In the genomic region with DNA sequence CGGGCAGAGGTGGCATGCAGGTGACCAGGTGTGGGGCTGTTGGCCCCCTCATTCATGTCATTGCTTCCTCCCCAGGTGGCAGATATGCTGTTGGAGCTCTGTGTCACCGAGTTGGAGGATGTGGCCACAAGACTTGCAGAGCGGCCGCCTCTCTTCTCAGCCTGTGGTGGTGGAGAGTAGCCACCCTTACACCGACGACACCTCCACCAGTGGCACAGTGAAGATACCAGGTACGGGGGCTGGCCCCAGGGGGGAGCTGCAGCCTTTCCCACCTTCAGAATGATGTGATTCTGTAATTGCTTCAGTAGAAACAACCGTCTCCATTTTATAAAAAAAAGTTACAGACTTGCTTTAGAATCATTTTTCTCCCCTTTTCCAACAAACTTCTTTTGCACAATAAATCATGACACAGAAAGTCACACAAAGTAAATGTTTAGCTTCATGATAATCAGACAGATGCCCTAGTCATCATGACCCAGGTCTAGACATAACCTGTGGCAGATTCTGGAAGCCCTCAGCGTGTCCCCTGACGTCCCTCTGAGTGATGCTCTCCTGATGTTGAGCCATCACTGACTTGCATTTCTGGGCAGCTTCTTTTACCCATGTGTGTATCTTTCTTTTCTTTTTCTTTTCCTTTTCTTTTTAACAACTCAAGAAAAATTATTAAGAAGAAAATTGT, we compare ENCODE assay signal across 26 cellular contexts.
DNase-seq lines count a peak whose midpoint lies in the region; ATAC-seq and TF ChIP-seq lines count a peak whose summit lies in the region.
"Had no signal": no experiment of that assay in that cellular context is flagged by ENCODE, and none has a peak within 500 bp of the region (broad histone marks: within the 10 kb centered on the region; RNA-seq: fewer than 3 reads in every experiment).

No MANE protein-coding gene starts in this region.

- peak overlapping the region; percentile 18 for H3K27ac Mint-ChIP-seq in activated T-cell treated with anti-CD3 and anti-CD28 coated beads, Interleukin-2, amount 50 U/mL, for 72 hours
- peak overlapping the region in 1 of 2 donors; percentile 8 for H3K27ac Mint-ChIP-seq in effector memory CD8-positive, alpha-beta T cell
- H3K27ac Mint-ChIP-seq in osteocyte (ENCODE audit: unreplicated experiment), result peak overlapping the region; percentile 25
- H3K27ac Mint-ChIP-seq: activated naive CD4-positive, alpha-beta T cell treated with anti-CD3 and anti-CD28 coated beads, Interleukin-2, amount 50 U/mL, for 24 hours; B cell had no signal

- no peak for ATAC-seq in activated T-cell treated with anti-CD3 and anti-CD28 coated beads, Interleukin-2, amount 50 U/mL, for 72 hours (replicated peaks in 1 of 2)
- ATAC-seq in RWPE2 (ENCODE audit: low read depth), result peak; percentile 23; the same call in 2 of the 3 replicates
- ATAC-seq in effector memory CD8-positive, alpha-beta T cell (replicated peaks), result peak; percentile 39

- H3K27me3 ChIP-seq in RWPE2 (ENCODE audit: insufficient read depth, poor library complexity, severe bottlenecking) (no peaks in the 10 kb centered on the region), tibial artery (no peaks in the 10 kb centered on the region)
- H3K27me3 ChIP-seq: heart right ventricle, ovary, uterus had no signal

- intact Hi-C loops in tibial artery (cut with DNase I; ENCODE audit: low total_unique reads), result no loop called here

- no peak for DNase-seq in activated T-cell treated with anti-CD3 and anti-CD28 coated beads, Interleukin-2, amount 50 U/mL, for 72 hours
- DNase-seq in activated T-cell treated with anti-CD3 and anti-CD28 coated beads, Interleukin-2, amount 50 U/mL, for 48 hours, result no peak
- DNase-seq in RWPE2 (ENCODE audit: low spot score) (no peak), osteocyte (ENCODE audit: extremely low spot score, unreplicated experiment) (no peak), tibial artery (no peak), T1000 (lab: John Stamatoyannopoulos, UW) (no peak), NCI-H2029 (lab: John Stamatoyannopoulos, UW) (no peak)
- no peak for DNase-seq in effector memory CD8-positive, alpha-beta T cell
- DNase-seq: activated CD4-positive, alpha-beta T cell treated with anti-CD3 and anti-CD28 coated beads, Interleukin-2, amount 50 U/mL, for 48 hours; activated T-cell treated with anti-CD3 and anti-CD28 coated beads for 4 hours; heart right ventricle; left colon; naive B cell; NCI-H1105; NCI-H2081; NCI-H226; NCI-H748 treated with DMSO at 0.1 percent for 48 hours; ovary; right cardiac atrium; stimulated activated CD4-positive, alpha-beta T cell treated with anti-CD3 and anti-CD28 coated beads, Interleukin-12 subunit alpha, Interleukin-12 subunit beta, amount 100 ng/mL, for 4 hours; stimulated activated CD4-positive, alpha-beta T cell treated with anti-CD3 and anti-CD28 coated beads, Interleukin-4, amount 100 ng/mL, for 24 hours; stimulated activated naive CD4-positive, alpha-beta T cell; uterus had no signal

- H3K4me3 ChIP-seq in RWPE2 (ENCODE audit: severe bottlenecking) (no peak overlapping the region), tibial artery (no peak overlapping the region)
- H3K4me3 ChIP-seq: heart right ventricle, ovary, uterus had no signal

- no peaks in the 10 kb centered on the region for H3K36me3 ChIP-seq in RWPE2 (ENCODE audit: low read depth)
- H3K36me3 ChIP-seq in tibial artery, result no peaks in the 10 kb centered on the region
- H3K36me3 ChIP-seq: ovary, uterus had no signal

- no peaks in the 10 kb centered on the region for H3K9me3 Mint-ChIP-seq in activated T-cell treated with anti-CD3 and anti-CD28 coated beads, Interleukin-2, amount 50 U/mL, for 72 hours
- no peaks in the 10 kb centered on the region for H3K9me3 Mint-ChIP-seq in effector memory CD8-positive, alpha-beta T cell
- H3K9me3 Mint-ChIP-seq in osteocyte (ENCODE audit: unreplicated experiment), result no peaks in the 10 kb centered on the region
- H3K9me3 Mint-ChIP-seq: activated naive CD4-positive, alpha-beta T cell treated with anti-CD3 and anti-CD28 coated beads, Interleukin-2, amount 50 U/mL, for 24 hours; central memory CD8-positive, alpha-beta T cell; naive B cell had no signal

- no peaks in the 10 kb centered on the region for H3K9me3 ChIP-seq in RWPE2 (ENCODE audit: severe bottlenecking)
- H3K9me3 ChIP-seq in tibial artery, result no peaks in the 10 kb centered on the region
- H3K9me3 ChIP-seq: heart right ventricle, ovary, uterus had no signal

- H3K4me1 ChIP-seq in RWPE2 (ENCODE audit: insufficient read depth, poor library complexity, severe bottlenecking), result no peaks in the 10 kb centered on the region
- no peaks in the 10 kb centered on the region for H3K4me1 ChIP-seq in tibial artery
- H3K4me1 ChIP-seq: heart right ventricle, uterus had no signal

- H3K36me3 Mint-ChIP-seq in activated T-cell treated with anti-CD3 and anti-CD28 coated beads, Interleukin-2, amount 50 U/mL, for 72 hours (ENCODE audit: insufficient read depth in 2 of 2), result peaks cover 4 to 5% of the 10 kb centered on the region in 2 donors
- H3K36me3 Mint-ChIP-seq in effector memory CD8-positive, alpha-beta T cell (ENCODE audit: insufficient read depth), result peaks cover 24% of the 10 kb centered on the region
- peaks cover 20% of the 10 kb centered on the region for H3K36me3 Mint-ChIP-seq in osteocyte (ENCODE audit: unreplicated experiment)

- peak overlapping the region; percentile 31 to 64 for H3K4me3 Mint-ChIP-seq in activated T-cell treated with anti-CD3 and anti-CD28 coated beads, Interleukin-2, amount 50 U/mL, for 72 hours
- no peak overlapping the region for H3K4me3 Mint-ChIP-seq in effector memory CD8-positive, alpha-beta T cell
- H3K4me3 Mint-ChIP-seq in osteocyte (ENCODE audit: unreplicated experiment), result no peak overlapping the region
- H3K4me3 Mint-ChIP-seq: activated naive CD4-positive, alpha-beta T cell treated with anti-CD3 and anti-CD28 coated beads, Interleukin-2, amount 50 U/mL, for 24 hours; B cell; central memory CD8-positive, alpha-beta T cell; naive B cell had no signal

- no peaks in the 10 kb centered on the region for H3K27me3 Mint-ChIP-seq in activated T-cell treated with anti-CD3 and anti-CD28 coated beads, Interleukin-2, amount 50 U/mL, for 72 hours (ENCODE audit: low read depth)
- peaks cover 0 to 5% of the 10 kb centered on the region in 2 donors for H3K27me3 Mint-ChIP-seq in effector memory CD8-positive, alpha-beta T cell
- H3K27me3 Mint-ChIP-seq in osteocyte (ENCODE audit: unreplicated experiment), result no peaks in the 10 kb centered on the region
- H3K27me3 Mint-ChIP-seq: activated naive CD4-positive, alpha-beta T cell treated with anti-CD3 and anti-CD28 coated beads, Interleukin-2, amount 50 U/mL, for 24 hours; B cell; central memory CD8-positive, alpha-beta T cell; naive B cell had no signal

- no peak for TF ChIP-seq CTCF in RWPE2 (IDR thresholded peaks at IDR 0.05; ENCODE audit: poor library complexity, severe bottlenecking)
- TF ChIP-seq CTCF in osteocyte (IDR thresholded peaks at IDR 0.05), result no peak
- no peak for TF ChIP-seq CTCF in tibial artery (IDR thresholded peaks at IDR 0.05)

- H3K27ac ChIP-seq in RWPE2 (ENCODE audit: poor library complexity, severe bottlenecking), result no peak overlapping the region
- H3K27ac ChIP-seq in tibial artery, result no peak overlapping the region
- H3K27ac ChIP-seq: heart right ventricle, ovary, uterus had no signal

- H3K4me1 Mint-ChIP-seq in activated T-cell treated with anti-CD3 and anti-CD28 coated beads, Interleukin-2, amount 50 U/mL, for 72 hours (ENCODE audit: low read depth), result peaks cover 15% of the 10 kb centered on the region
- peaks cover 4 to 15% of the 10 kb centered on the region in 2 donors for H3K4me1 Mint-ChIP-seq in effector memory CD8-positive, alpha-beta T cell (ENCODE audit: low read depth in 2 of 2)
- H3K4me1 Mint-ChIP-seq in osteocyte (ENCODE audit: unreplicated experiment), result peaks cover 35% of the 10 kb centered on the region

Comparison
In these comparisons a context has a peak if more than half of its experiments do, and no peak if none do; other contexts are left out.
1. ATAC-seq: peak in RWPE2 (single experiment) and effector memory CD8-positive, alpha-beta T cell (single experiment); none in activated T-cell treated with anti-CD3 and anti-CD28 coated beads, Interleukin-2, amount 50 U/mL, for 72 hours (0 of 2).
2. H3K4me3 Mint-ChIP-seq: peak in activated T-cell treated with anti-CD3 and anti-CD28 coated beads, Interleukin-2, amount 50 U/mL, for 72 hours (2 of 2); none in effector memory CD8-positive, alpha-beta T cell (0 of 2) and osteocyte (single experiment).